In genomic region chr4:90234916-90235547, GRCh38 we compare ENCODE assay signal across 1 cellular context.
TF ChIP-seq lines count a peak whose summit lies in the region.

No MANE protein-coding gene starts in this region.

TF ChIP-seq in WTC11, 78 proteins besides CTCF, POLR2A, EP300 and RAD21 (continued from another document):
- no peak for TF ChIP-seq ARID4B (CRISPR knock-in tag; IDR thresholded peaks at IDR 0.05; ENCODE audit: borderline replicate concordance)
- TF ChIP-seq KAT7 (CRISPR knock-in tag; IDR thresholded peaks at IDR 0.05; ENCODE audit: borderline replicate concordance): no peak
- no peak for TF ChIP-seq ELF4 (CRISPR knock-in tag; IDR thresholded peaks at IDR 0.05; ENCODE audit: low read depth)
- TF ChIP-seq ZNF121 (CRISPR knock-in tag; IDR thresholded peaks at IDR 0.05): no peak
- TF ChIP-seq ZMAT4 (CRISPR knock-in tag; IDR thresholded peaks at IDR 0.05): no peak
- TF ChIP-seq TCF7 (CRISPR knock-in tag; IDR thresholded peaks at IDR 0.05; ENCODE audit: low read depth): no peak
